Comparison of ENCODE assay signal across 17 cellular contexts in the genomic region with DNA sequence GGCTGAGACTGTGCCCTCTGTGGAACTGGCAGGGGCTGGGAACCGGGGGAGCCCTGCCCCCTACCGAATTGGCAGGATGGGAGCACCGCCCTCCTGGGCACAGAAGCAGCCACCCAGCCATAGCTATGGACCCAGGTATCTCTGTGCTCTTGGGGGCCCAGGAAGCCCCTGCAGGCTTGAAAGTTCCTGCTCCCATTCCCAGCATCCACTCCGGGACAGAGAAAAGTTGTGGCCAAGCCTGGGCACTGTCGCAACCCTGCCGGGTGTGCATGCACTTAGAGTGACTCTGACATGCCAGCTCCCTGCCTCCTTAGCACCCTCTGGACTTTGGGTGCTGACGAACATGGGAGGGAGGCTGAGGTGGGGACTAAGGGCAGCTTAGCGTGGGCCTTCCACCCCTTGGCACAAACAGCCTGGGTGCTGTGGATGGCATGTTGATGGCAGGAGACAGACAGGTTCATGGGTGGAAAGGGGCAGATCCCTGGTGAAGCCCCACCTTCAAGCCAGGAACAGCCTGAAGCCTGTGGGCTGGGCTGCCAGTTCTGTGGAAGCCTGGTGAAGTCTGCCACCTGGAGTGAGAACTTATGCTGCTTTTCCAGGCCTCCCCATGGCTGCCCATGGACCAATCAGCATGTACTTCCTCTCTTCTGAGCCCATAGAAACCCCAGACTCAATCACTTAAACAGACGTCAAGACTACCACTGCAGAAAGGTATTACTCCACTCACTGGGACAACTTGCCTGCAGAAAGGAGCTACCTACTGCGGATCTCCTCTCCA.
DNase-seq lines count a peak whose midpoint lies in the region; ATAC-seq and TF ChIP-seq lines count a peak whose summit lies in the region.
"Had no signal": no experiment of that assay in that cellular context is flagged by ENCODE, and none has a peak within 500 bp of the region (broad histone marks: within the 10 kb centered on the region; RNA-seq: fewer than 3 reads in every experiment).

No MANE protein-coding gene starts in this region.

- no peaks in the 10 kb centered on the region for H3K4me1 Mint-ChIP-seq in WTC11
- H3K4me1 Mint-ChIP-seq in stimulated activated memory B cell treated with anti-CD40 and anti-IgM and Interleukin-4, amounts not matched to agents 10 μg/mL and 1 μg/mL and 100 μg/mL, for 72 hours, result no peaks in the 10 kb centered on the region
- H3K4me1 Mint-ChIP-seq: CD14-positive monocyte had no signal

- CTCF ChIA-PET in WTC11 (lab: Charles Lee), result interaction anchor here (1.1 kb wide), 1 partner anchor 87 kb away, joined by 4 read pairs; no protein-coding TSS in a partner anchor

- no peak for TF ChIP-seq CTCF in WTC11 (IDR thresholded peaks at IDR 0.05)

- DNase-seq in NCI-H82 (lab: John Stamatoyannopoulos, UW), result peak; percentile 17
- no peak for DNase-seq in NCI-H82 treated with DMSO at 0.1 percent for 48 hours (lab: John Stamatoyannopoulos, UW; ENCODE audit: unreplicated experiment)
- DNase-seq in Karpas-422, result peak; percentile 46
- DNase-seq in WTC11 (ENCODE audit: low spot score), result no peak
- no peak for DNase-seq in NOMO-1 treated with dmso at 0.1 percent for 144 hours (lab: John Stamatoyannopoulos, UW; ENCODE audit: unreplicated experiment)
- DNase-seq in C1 segment of cervical spinal cord (lab: John Stamatoyannopoulos, UW), result no peak
- DNase-seq in GM19240 (ENCODE audit: insufficient read length, low spot score), result no peak
- DNase-seq: Caco-2, DMS79 treated with DMSO at 0.1 percent for 48 hours, GF-D8, H7, MV-4-11, NCI-H1436 treated with DMSO at 0.1 percent for 48 hours, NCI-H2107, SIG-M5 had no signal

- H3K79me2 ChIP-seq in Karpas-422 (ENCODE audit: low read length), result no peaks in the 10 kb centered on the region

- H3K4me1 ChIP-seq in Karpas-422 (ENCODE audit: low read length), result no peaks in the 10 kb centered on the region
- H3K4me1 ChIP-seq: Caco-2 had no signal

- H3K4me3 Mint-ChIP-seq in WTC11, result no peak overlapping the region
- H3K4me3 Mint-ChIP-seq in stimulated activated memory B cell treated with anti-CD40 and anti-IgM and Interleukin-4, amounts not matched to agents 10 μg/mL and 1 μg/mL and 100 μg/mL, for 72 hours, result no peak overlapping the region
- H3K4me3 Mint-ChIP-seq: CD14-positive monocyte had no signal

- POLR2A ChIA-PET in WTC11 (lab: Charles Lee), result no interaction called here

- H3K9ac ChIP-seq in Karpas-422 (ENCODE audit: low read length), result no peak overlapping the region

- H3K4me2 ChIP-seq in Karpas-422 (ENCODE audit: low read depth, low read length, poor library complexity, severe bottlenecking), result no peak overlapping the region

- H3K27ac ChIP-seq in Karpas-422 (ENCODE audit: low read length), result no peak overlapping the region

- ATAC-seq in WTC11, result peak; percentile 22; the same call in 1 of the 2 replicates
- peak; percentile 46 for ATAC-seq in stimulated activated memory B cell treated with anti-CD40 and anti-IgM and Interleukin-4, amounts not matched to agents 10 μg/mL and 1 μg/mL and 100 μg/mL, for 72 hours

- H3K36me3 Mint-ChIP-seq in WTC11, result peaks cover 15% of the 10 kb centered on the region
- H3K36me3 Mint-ChIP-seq in stimulated activated memory B cell treated with anti-CD40 and anti-IgM and Interleukin-4, amounts not matched to agents 10 μg/mL and 1 μg/mL and 100 μg/mL, for 72 hours, result no peaks in the 10 kb centered on the region
- H3K36me3 Mint-ChIP-seq: CD14-positive monocyte had no signal

- H2AFZ ChIP-seq in Karpas-422 (ENCODE audit: low read length), result 0 out of 2 replicates have a peak overlapping the region, but pooled peaks have one; percentile 29

- H3K9me3 ChIP-seq in Karpas-422 (ENCODE audit: low read length), result peaks cover 3% of the 10 kb centered on the region; the same call in 1 of the 2 replicates

- no peaks in the 10 kb centered on the region for H3K27me3 ChIP-seq in Karpas-422 (ENCODE audit: low read length)

- H3K36me3 ChIP-seq in Karpas-422 (ENCODE audit: insufficient read depth, low read length), result no peaks in the 10 kb centered on the region

- peaks cover 54% of the 10 kb centered on the region for H3K27me3 Mint-ChIP-seq in WTC11 (ENCODE audit: low read depth)
- H3K27me3 Mint-ChIP-seq in stimulated activated memory B cell treated with anti-CD40 and anti-IgM and Interleukin-4, amounts not matched to agents 10 μg/mL and 1 μg/mL and 100 μg/mL, for 72 hours, result no peaks in the 10 kb centered on the region

- H3K4me3 ChIP-seq in Karpas-422 (ENCODE audit: low read length), result no peak overlapping the region

- no peak overlapping the region for H3K27ac Mint-ChIP-seq in WTC11
- H3K27ac Mint-ChIP-seq in stimulated activated memory B cell treated with anti-CD40 and anti-IgM and Interleukin-4, amounts not matched to agents 10 μg/mL and 1 μg/mL and 100 μg/mL, for 72 hours, result no peak overlapping the region
- H3K27ac Mint-ChIP-seq: CD14-positive monocyte had no signal

- no peaks in the 10 kb centered on the region for H4K20me1 ChIP-seq in Karpas-422 (ENCODE audit: insufficient read depth, low read depth, low read length)

- H3K9me2 ChIP-seq in Karpas-422 (replicated peaks; ENCODE audit: insufficient read depth, low read length), result no peaks in the 10 kb centered on the region

- peaks cover 26% of the 10 kb centered on the region for H3K9me3 Mint-ChIP-seq in WTC11
- H3K9me3 Mint-ChIP-seq in stimulated activated memory B cell treated with anti-CD40 and anti-IgM and Interleukin-4, amounts not matched to agents 10 μg/mL and 1 μg/mL and 100 μg/mL, for 72 hours, result peaks cover 6% of the 10 kb centered on the region

TF ChIP-seq in WTC11, 78 proteins besides CTCF, POLR2A, EP300 and RAD21 (continues in another document):
- no peak for TF ChIP-seq SP1 (CRISPR knock-in tag; conservative IDR thresholded peaks at IDR 0.05)
- no peak for TF ChIP-seq ELF4 (CRISPR knock-in tag; IDR thresholded peaks at IDR 0.05; ENCODE audit: low read depth)
- TF ChIP-seq, protein P1, sequence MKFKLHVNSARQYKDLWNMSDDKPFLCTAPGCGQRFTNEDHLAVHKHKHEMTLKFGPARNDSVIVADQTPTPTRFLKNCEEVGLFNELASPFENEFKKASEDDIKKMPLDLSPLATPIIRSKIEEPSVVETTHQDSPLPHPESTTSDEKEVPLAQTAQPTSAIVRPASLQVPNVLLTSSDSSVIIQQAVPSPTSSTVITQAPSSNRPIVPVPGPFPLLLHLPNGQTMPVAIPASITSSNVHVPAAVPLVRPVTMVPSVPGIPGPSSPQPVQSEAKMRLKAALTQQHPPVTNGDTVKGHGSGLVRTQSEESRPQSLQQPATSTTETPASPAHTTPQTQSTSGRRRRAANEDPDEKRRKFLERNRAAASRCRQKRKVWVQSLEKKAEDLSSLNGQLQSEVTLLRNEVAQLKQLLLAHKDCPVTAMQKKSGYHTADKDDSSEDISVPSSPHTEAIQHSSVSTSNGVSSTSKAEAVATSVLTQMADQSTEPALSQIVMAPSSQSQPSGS (CRISPR knock-in tag; IDR thresholded peaks at IDR 0.05; ENCODE audit: borderline replicate concordance, low read depth), result no peak
- no peak for TF ChIP-seq EMX1 (CRISPR knock-in tag; IDR thresholded peaks at IDR 0.05)
- TF ChIP-seq, protein P2, sequence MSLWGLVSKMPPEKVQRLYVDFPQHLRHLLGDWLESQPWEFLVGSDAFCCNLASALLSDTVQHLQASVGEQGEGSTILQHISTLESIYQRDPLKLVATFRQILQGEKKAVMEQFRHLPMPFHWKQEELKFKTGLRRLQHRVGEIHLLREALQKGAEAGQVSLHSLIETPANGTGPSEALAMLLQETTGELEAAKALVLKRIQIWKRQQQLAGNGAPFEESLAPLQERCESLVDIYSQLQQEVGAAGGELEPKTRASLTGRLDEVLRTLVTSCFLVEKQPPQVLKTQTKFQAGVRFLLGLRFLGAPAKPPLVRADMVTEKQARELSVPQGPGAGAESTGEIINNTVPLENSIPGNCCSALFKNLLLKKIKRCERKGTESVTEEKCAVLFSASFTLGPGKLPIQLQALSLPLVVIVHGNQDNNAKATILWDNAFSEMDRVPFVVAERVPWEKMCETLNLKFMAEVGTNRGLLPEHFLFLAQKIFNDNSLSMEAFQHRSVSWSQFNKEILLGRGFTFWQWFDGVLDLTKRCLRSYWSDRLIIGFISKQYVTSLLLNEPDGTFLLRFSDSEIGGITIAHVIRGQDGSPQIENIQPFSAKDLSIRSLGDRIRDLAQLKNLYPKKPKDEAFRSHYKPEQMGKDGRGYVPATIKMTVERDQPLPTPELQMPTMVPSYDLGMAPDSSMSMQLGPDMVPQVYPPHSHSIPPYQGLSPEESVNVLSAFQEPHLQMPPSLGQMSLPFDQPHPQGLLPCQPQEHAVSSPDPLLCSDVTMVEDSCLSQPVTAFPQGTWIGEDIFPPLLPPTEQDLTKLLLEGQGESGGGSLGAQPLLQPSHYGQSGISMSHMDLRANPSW (CRISPR knock-in tag; conservative IDR thresholded peaks at IDR 0.05; ENCODE audit: low read depth), result no peak
- TF ChIP-seq, protein P3, sequence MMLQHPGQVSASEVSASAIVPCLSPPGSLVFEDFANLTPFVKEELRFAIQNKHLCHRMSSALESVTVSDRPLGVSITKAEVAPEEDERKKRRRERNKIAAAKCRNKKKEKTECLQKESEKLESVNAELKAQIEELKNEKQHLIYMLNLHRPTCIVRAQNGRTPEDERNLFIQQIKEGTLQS (CRISPR knock-in tag; conservative IDR thresholded peaks at IDR 0.05), result no peak
- no peak for TF ChIP-seq RORB (CRISPR knock-in tag; IDR thresholded peaks at IDR 0.05)
- TF ChIP-seq TCF7 (CRISPR knock-in tag; IDR thresholded peaks at IDR 0.05; ENCODE audit: low read depth), result no peak
- TF ChIP-seq, protein P4, sequence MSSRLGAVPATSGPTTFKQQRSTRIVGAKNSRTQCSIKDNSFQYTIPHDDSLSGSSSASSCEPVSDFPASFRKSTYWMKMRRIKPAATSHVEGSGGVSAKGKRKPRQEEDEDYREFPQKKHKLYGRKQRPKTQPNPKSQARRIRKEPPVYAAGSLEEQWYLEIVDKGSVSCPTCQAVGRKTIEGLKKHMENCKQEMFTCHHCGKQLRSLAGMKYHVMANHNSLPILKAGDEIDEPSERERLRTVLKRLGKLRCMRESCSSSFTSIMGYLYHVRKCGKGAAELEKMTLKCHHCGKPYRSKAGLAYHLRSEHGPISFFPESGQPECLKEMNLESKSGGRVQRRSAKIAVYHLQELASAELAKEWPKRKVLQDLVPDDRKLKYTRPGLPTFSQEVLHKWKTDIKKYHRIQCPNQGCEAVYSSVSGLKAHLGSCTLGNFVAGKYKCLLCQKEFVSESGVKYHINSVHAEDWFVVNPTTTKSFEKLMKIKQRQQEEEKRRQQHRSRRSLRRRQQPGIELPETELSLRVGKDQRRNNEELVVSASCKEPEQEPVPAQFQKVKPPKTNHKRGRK (CRISPR knock-in tag; IDR thresholded peaks at IDR 0.05; ENCODE audit: borderline replicate concordance), result no peak

Comparison
In these comparisons a context has a peak if more than half of its experiments do, and no peak if none do; other contexts are left out.
1. DNase-seq: peak in NCI-H82 (single experiment) and Karpas-422 (single experiment); none in NCI-H82 treated with DMSO at 0.1 percent for 48 hours (single experiment), WTC11 (single experiment), NOMO-1 treated with dmso at 0.1 percent for 144 hours (single experiment), C1 segment of cervical spinal cord (0 of 14) and GM19240 (single experiment).